ENCODE assay signal across 1 cellular context in the genomic region with DNA sequence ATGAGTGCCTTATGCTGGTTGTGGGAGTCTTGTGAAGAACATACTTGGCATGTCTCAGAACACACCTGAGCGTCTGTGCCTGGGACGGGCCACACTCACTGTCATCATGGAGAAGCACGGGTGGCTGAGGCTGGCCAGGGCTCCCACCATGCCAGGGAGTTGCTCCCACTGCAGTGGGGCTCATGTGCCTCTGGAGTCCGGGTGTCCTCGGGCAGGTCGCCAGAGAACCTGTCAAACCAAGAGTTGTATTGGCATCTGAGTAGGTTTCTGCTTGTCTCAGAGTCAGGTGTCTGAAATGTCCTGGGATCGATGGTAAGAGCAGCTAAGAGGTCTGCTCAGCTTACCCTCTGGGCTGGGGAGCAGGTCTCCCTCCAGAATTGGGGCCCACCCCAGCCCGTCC.
A peak's percentile ranks its signal among the peaks of the same experiment; 100 is the strongest.
TF ChIP-seq lines count a peak whose summit lies in the region.

No MANE protein-coding gene starts in this region.

TF ChIP-seq in K562, 482 proteins besides CTCF, POLR2A, EP300 and RAD21 (continued from another document):
- TF ChIP-seq, protein P1, sequence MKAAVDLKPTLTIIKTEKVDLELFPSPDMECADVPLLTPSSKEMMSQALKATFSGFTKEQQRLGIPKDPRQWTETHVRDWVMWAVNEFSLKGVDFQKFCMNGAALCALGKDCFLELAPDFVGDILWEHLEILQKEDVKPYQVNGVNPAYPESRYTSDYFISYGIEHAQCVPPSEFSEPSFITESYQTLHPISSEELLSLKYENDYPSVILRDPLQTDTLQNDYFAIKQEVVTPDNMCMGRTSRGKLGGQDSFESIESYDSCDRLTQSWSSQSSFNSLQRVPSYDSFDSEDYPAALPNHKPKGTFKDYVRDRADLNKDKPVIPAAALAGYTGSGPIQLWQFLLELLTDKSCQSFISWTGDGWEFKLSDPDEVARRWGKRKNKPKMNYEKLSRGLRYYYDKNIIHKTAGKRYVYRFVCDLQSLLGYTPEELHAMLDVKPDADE (conservative IDR thresholded peaks at IDR 0.05; ENCODE audit: control insufficient read depth, low read depth, low read length) = 0 out of 2 replicates have a peak, but pooled peaks have one; percentile 41
- TF ChIP-seq SP2 (IDR thresholded peaks at IDR 0.05; ENCODE audit: extremely low read depth, low read depth, low read length, poor library complexity, severe bottlenecking) (peak; percentile 3), SIX5 (IDR thresholded peaks at IDR 0.05; ENCODE audit: borderline replicate concordance in 1 of 2, insufficient read depth in 1 of 2, low read depth in 1 of 2, low read length in 2 of 2) (0 out of 4 replicates have a peak, but pooled peaks of 1 of the 2 experiments have one; percentile 25), ZFP36 (IDR thresholded peaks at IDR 0.05; ENCODE audit: low read depth, low read length, partially characterized antibody) (no peak), KHSRP (IDR thresholded peaks at IDR 0.05) (no peak), LEF1 (IDR thresholded peaks at IDR 0.05) (no peak), GATAD2A (IDR thresholded peaks at IDR 0.05) (no peak), GTF2F1 (IDR thresholded peaks at IDR 0.05; ENCODE audit: low read depth, low read length) (peak; percentile 43; the same call in 1 of the 2 replicates), COPS2 (conservative IDR thresholded peaks at IDR 0.05) (no peak), RB1 (IDR thresholded peaks at IDR 0.05; ENCODE audit: low read depth) (peak; percentile 32; the same call in 1 of the 2 replicates), DPF2 (IDR thresholded peaks at IDR 0.05) (no peak), BHLHE40 (IDR thresholded peaks at IDR 0.05; ENCODE audit: low read length) (peak; percentile 17; the same call in 1 of the 2 replicates), ZBTB7A (IDR thresholded peaks at IDR 0.05; ENCODE audit: borderline replicate concordance, control insufficient read depth, low read depth, low read length) (peak; percentile 10; the same call in 1 of the 2 replicates), CHD4 (IDR thresholded peaks at IDR 0.05; ENCODE audit: insufficient read depth, insufficient replicate concordance, low read depth, low read length, poor library complexity, severe bottlenecking) (no peak), PHTF2 (CRISPR knock-in tag; IDR thresholded peaks at IDR 0.05) (no peak)
- TF ChIP-seq, protein P2, sequence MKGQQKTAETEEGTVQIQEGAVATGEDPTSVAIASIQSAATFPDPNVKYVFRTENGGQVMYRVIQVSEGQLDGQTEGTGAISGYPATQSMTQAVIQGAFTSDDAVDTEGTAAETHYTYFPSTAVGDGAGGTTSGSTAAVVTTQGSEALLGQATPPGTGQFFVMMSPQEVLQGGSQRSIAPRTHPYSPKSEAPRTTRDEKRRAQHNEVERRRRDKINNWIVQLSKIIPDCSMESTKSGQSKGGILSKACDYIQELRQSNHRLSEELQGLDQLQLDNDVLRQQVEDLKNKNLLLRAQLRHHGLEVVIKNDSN (CRISPR knock-in tag; IDR thresholded peaks at IDR 0.05) = no peak
- TF ChIP-seq, protein P3, sequence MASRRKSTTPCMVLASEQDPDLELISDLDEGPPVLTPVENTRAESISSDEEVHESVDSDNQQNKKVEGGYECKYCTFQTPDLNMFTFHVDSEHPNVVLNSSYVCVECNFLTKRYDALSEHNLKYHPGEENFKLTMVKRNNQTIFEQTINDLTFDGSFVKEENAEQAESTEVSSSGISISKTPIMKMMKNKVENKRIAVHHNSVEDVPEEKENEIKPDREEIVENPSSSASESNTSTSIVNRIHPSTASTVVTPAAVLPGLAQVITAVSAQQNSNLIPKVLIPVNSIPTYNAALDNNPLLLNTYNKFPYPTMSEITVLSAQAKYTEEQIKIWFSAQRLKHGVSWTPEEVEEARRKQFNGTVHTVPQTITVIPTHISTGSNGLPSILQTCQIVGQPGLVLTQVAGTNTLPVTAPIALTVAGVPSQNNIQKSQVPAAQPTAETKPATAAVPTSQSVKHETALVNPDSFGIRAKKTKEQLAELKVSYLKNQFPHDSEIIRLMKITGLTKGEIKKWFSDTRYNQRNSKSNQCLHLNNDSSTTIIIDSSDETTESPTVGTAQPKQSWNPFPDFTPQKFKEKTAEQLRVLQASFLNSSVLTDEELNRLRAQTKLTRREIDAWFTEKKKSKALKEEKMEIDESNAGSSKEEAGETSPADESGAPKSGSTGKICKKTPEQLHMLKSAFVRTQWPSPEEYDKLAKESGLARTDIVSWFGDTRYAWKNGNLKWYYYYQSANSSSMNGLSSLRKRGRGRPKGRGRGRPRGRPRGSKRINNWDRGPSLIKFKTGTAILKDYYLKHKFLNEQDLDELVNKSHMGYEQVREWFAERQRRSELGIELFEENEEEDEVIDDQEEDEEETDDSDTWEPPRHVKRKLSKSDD (conservative IDR thresholded peaks at IDR 0.05; ENCODE audit: low read length) = peak; percentile 11; the same call in 1 of the 2 replicates
- TF ChIP-seq, protein P4, sequence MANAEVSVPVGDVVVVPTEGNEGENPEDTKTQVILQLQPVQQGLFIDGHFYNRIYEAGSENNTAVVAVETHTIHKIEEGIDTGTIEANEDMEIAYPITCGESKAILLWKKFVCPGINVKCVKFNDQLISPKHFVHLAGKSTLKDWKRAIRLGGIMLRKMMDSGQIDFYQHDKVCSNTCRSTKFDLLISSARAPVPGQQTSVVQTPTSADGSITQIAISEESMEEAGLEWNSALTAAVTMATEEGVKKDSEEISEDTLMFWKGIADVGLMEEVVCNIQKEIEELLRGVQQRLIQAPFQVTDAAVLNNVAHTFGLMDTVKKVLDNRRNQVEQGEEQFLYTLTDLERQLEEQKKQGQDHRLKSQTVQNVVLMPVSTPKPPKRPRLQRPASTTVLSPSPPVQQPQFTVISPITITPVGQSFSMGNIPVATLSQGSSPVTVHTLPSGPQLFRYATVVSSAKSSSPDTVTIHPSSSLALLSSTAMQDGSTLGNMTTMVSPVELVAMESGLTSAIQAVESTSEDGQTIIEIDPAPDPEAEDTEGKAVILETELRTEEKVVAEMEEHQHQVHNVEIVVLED (CRISPR knock-in tag; IDR thresholded peaks at IDR 0.05) = no peak
TF ChIP-seq in K562: peak in this region for 8.
